24 cellular contexts compared by ENCODE assay signal in genomic region chr11:126406368-126406767, GRCh38. TPM values are rescaled to one million over a fixed set of nuclear protein-coding genes. Genes with fewer than 3 reads are reported as not detected.
DNase-seq lines count a peak whose midpoint lies in the region; ATAC-seq and TF ChIP-seq lines count a peak whose summit lies in the region.
"Had no signal": no experiment of that assay in that cellular context is flagged by ENCODE, and none has a peak within 500 bp of the region (broad histone marks: within the 10 kb centered on the region; RNA-seq: fewer than 3 reads in every experiment).

No MANE protein-coding gene starts in this region.

- TF ChIP-seq CTCF in RWPE1 (conservative IDR thresholded peaks at IDR 0.05; ENCODE audit: low read depth), result no peak
- TF ChIP-seq CTCF in colonic mucosa (IDR thresholded peaks at IDR 0.05), result no peak
- TF ChIP-seq CTCF in neural progenitor cell (IDR thresholded peaks at IDR 0.05), result no peak
- no peak for TF ChIP-seq CTCF in type B pancreatic cell (conservative IDR thresholded peaks at IDR 0.05)

- POLR2A ChIA-PET in RWPE1 (lab: Yijun Ruan, JAX; ENCODE audit: low non-redundant PET), result interaction anchor here (1.0 kb wide), 1 partner anchor 52 kb away, joined by 3 read pairs; no protein-coding TSS in a partner anchor
- POLR2A ChIA-PET in activated CD4-positive, alpha-beta memory T cell treated with anti-CD3 and anti-CD28 coated beads for 36 hours (lab: Charles Lee), result no interaction called here

- H3K36me3 ChIP-seq in colonic mucosa (peaks cover 6% of the 10 kb centered on the region), neural progenitor cell (no peaks in the 10 kb centered on the region)

- H3K27ac ChIP-seq in RWPE1 (peak overlapping the region; percentile 89), colonic mucosa (peak overlapping the region; percentile 39), neural progenitor cell (no peak overlapping the region)

- no peak overlapping the region for H3K4me2 ChIP-seq in neural progenitor cell

- H3K9me3 ChIP-seq in colonic mucosa (no peaks in the 10 kb centered on the region), neural progenitor cell (ENCODE audit: low read depth) (no peaks in the 10 kb centered on the region)
- H3K9me3 ChIP-seq: gastroesophageal sphincter, sigmoid colon had no signal

- H3K9me3 Mint-ChIP-seq in neural progenitor cell (no peaks in the 10 kb centered on the region), type B pancreatic cell (no peaks in the 10 kb centered on the region)
- no peaks in the 10 kb centered on the region for H3K9me3 Mint-ChIP-seq in activated CD4-positive, alpha-beta memory T cell treated with anti-CD3 and anti-CD28 coated beads for 36 hours
- H3K9me3 Mint-ChIP-seq: activated T-cell treated with anti-CD3 and anti-CD28 coated beads, Interleukin-2, amount 50 U/mL, for 72 hours; central memory CD8-positive, alpha-beta T cell had no signal

- ATAC-seq in left colon, result no peak
- ATAC-seq: activated CD4-positive, CD25-positive, alpha-beta regulatory T cell treated with anti-CD3 and anti-CD28 coated beads, Interleukin-2, amount 50 U/mL, for 24 hours; activated T-cell treated with anti-CD3 and anti-CD28 coated beads, Interleukin-2, amount 50 U/mL, for 72 hours; gastroesophageal sphincter; left lobe of liver had no signal

- CTCF ChIA-PET in RWPE1 (lab: Yijun Ruan, JAX), result no interaction called here
- CTCF ChIA-PET in activated CD4-positive, alpha-beta memory T cell treated with anti-CD3 and anti-CD28 coated beads for 36 hours (lab: Charles Lee), result no interaction called here

- no peaks in the 10 kb centered on the region for H3K27me3 Mint-ChIP-seq in neural progenitor cell (ENCODE audit: insufficient read depth, low read depth)
- no peaks in the 10 kb centered on the region for H3K27me3 Mint-ChIP-seq in type B pancreatic cell
- H3K27me3 Mint-ChIP-seq in activated CD4-positive, alpha-beta memory T cell treated with anti-CD3 and anti-CD28 coated beads for 36 hours, result no peaks in the 10 kb centered on the region
- H3K27me3 Mint-ChIP-seq: central memory CD8-positive, alpha-beta T cell had no signal

- H3K9ac ChIP-seq in colonic mucosa (ENCODE audit: low read depth in 2 of 2, low read length in 2 of 2) (peak overlapping the region in 1 of 2 donors; percentile 49), neural progenitor cell (no peak overlapping the region)

- H3K4me1 Mint-ChIP-seq in neural progenitor cell, result peaks cover 21% of the 10 kb centered on the region
- peaks cover 28% of the 10 kb centered on the region for H3K4me1 Mint-ChIP-seq in type B pancreatic cell (ENCODE audit: unreplicated experiment)
- no peaks in the 10 kb centered on the region for H3K4me1 Mint-ChIP-seq in activated CD4-positive, alpha-beta memory T cell treated with anti-CD3 and anti-CD28 coated beads for 36 hours (ENCODE audit: low read depth)

- H3K27me3 ChIP-seq in colonic mucosa (no peaks in the 10 kb centered on the region), neural progenitor cell (no peaks in the 10 kb centered on the region)
- H3K27me3 ChIP-seq: gastroesophageal sphincter, sigmoid colon had no signal

- H3K27ac Mint-ChIP-seq in neural progenitor cell (peak overlapping the region; percentile 53), type B pancreatic cell (peak overlapping the region; percentile 91)
- no peak overlapping the region for H3K27ac Mint-ChIP-seq in activated CD4-positive, alpha-beta memory T cell treated with anti-CD3 and anti-CD28 coated beads for 36 hours
- H3K27ac Mint-ChIP-seq: activated T-cell treated with anti-CD3 and anti-CD28 coated beads, Interleukin-2, amount 50 U/mL, for 72 hours had no signal

- intact Hi-C loops in colonic mucosa (cut with DNase I) (no loop called here), left colon (cut with DNase I, micrococcal nuclease) (no loop called here)
- intact Hi-C loops in activated CD4-positive, alpha-beta memory T cell treated with anti-CD3 and anti-CD28 coated beads for 36 hours (cut with micrococcal nuclease), result no loop called here

- H3F3A ChIP-seq in neural progenitor cell (ENCODE audit: low read depth), result peaks cover 13% of the 10 kb centered on the region

- peaks cover 12% of the 10 kb centered on the region for H3K4me1 ChIP-seq in colonic mucosa
- peaks cover 23% of the 10 kb centered on the region for H3K4me1 ChIP-seq in neural progenitor cell

- no peak overlapping the region for H2AFZ ChIP-seq in neural progenitor cell (replicated peaks)

- no peak overlapping the region for H3K4me3 Mint-ChIP-seq in neural progenitor cell
- H3K4me3 Mint-ChIP-seq in type B pancreatic cell, result no peak overlapping the region
- H3K4me3 Mint-ChIP-seq in activated CD4-positive, alpha-beta memory T cell treated with anti-CD3 and anti-CD28 coated beads for 36 hours, result no peak overlapping the region
- H3K4me3 Mint-ChIP-seq: activated T-cell treated with anti-CD3 and anti-CD28 coated beads, Interleukin-2, amount 50 U/mL, for 72 hours; central memory CD8-positive, alpha-beta T cell had no signal

- no peaks in the 10 kb centered on the region for H3K79me2 ChIP-seq in neural progenitor cell (ENCODE audit: low read depth)

- peak overlapping the region; percentile 37 for H3K4me3 ChIP-seq in colonic mucosa
- no peak overlapping the region for H3K4me3 ChIP-seq in neural progenitor cell
- H3K4me3 ChIP-seq: gastroesophageal sphincter, sigmoid colon had no signal

- no peak for DNase-seq in RWPE1 (ENCODE audit: low spot score)
- DNase-seq in colonic mucosa, result no peak
- DNase-seq in neural progenitor cell (ENCODE audit: low spot score), result no peak
- DNase-seq in type B pancreatic cell (ENCODE audit: extremely low spot score, unreplicated experiment), result no peak
- DNase-seq in activated CD4-positive, alpha-beta memory T cell treated with anti-CD3 and anti-CD28 coated beads for 36 hours, result no peak
- no peak for DNase-seq in left colon
- DNase-seq in putamen (ENCODE audit: low spot score), result no peak
- DNase-seq: activated CD4-positive, alpha-beta T cell treated with anti-CD3 and anti-CD28 coated beads, Interleukin-2, amount 50 U/mL, for 4 hours; activated naive CD4-positive, alpha-beta T cell; activated T-cell treated with anti-CD3 and anti-CD28 coated beads, Interleukin-2, amount 50 U/mL, for 72 hours; DMS 273 treated with DMSO at 0.1 percent for 48 hours; IMR-90; mesendoderm; MV-4-11; NCI-H1694; NCI-H446 treated with DMSO at 0.1 percent for 48 hours; sigmoid colon; stimulated activated CD4-positive, alpha-beta T cell treated with anti-CD3 and anti-CD28 coated beads, Interleukin-15, amount 100 ng/mL, for 24 hours; stimulated activated CD4-positive, alpha-beta T cell treated with anti-CD3 and anti-CD28 coated beads, Interleukin-4, amount 100 ng/mL, for 4 hours; T-helper 2 cell had no signal

- H3K36me3 Mint-ChIP-seq in neural progenitor cell (peaks cover 5% of the 10 kb centered on the region), type B pancreatic cell (peaks cover 9% of the 10 kb centered on the region)
- H3K36me3 Mint-ChIP-seq in activated CD4-positive, alpha-beta memory T cell treated with anti-CD3 and anti-CD28 coated beads for 36 hours, result no peaks in the 10 kb centered on the region

- H4K20me1 ChIP-seq in neural progenitor cell (ENCODE audit: low read depth), result no peaks in the 10 kb centered on the region

RNA-seq across cellular contexts. Expression of gene ST3GAL4, which starts 50.9 kb away (rescaled TPM):
- 100 to 1,000 TPM; 123 to 304 TPM for total RNA-seq in colonic mucosa
- total RNA-seq in neural progenitor cell (ENCODE audit: low replicate concordance), result 13.0 and 17.9 TPM in 2 replicates
- 18.6 and 19.1 TPM in 2 replicates for total RNA-seq in type B pancreatic cell (ENCODE audit: low replicate concordance)
- 10 to 100 TPM in 1 of 2 experiments, 1 to 10 TPM in 1; 9.8 to 10.7 TPM for total RNA-seq in activated CD4-positive, alpha-beta memory T cell treated with anti-CD3 and anti-CD28 coated beads for 36 hours
- total RNA-seq in left colon, result 100 to 1,000 TPM; 181 to 536 TPM
